ENCODE assay signal across 25 cellular contexts in genomic region chr9:123370108-123370507, GRCh38. TPM values are rescaled to one million over a fixed set of nuclear protein-coding genes. Genes with fewer than 3 reads are reported as not detected.
DNase-seq lines count a peak whose midpoint lies in the region; FAIRE-seq and TF ChIP-seq lines count a peak whose summit lies in the region.
"Had no signal": no experiment of that assay in that cellular context is flagged by ENCODE, and none has a peak within 500 bp of the region (broad histone marks: within the 10 kb centered on the region; RNA-seq: fewer than 3 reads in every experiment).

No MANE protein-coding gene starts in this region.

- H3K36me3 Mint-ChIP-seq in neural crest cell (ENCODE audit: low read depth), result peaks cover 2% of the 10 kb centered on the region
- H3K36me3 Mint-ChIP-seq: CD8-positive, alpha-beta memory T cell had no signal

- intact Hi-C loops in dorsolateral prefrontal cortex (cut with DNase I), result no loop called here
- intact Hi-C loops in transverse colon (cut with DNase I; ENCODE audit: low total_unique reads), result no loop called here

- H3K4me1 Mint-ChIP-seq in neural crest cell, result peaks cover 26% of the 10 kb centered on the region

- TF ChIP-seq CTCF in dorsolateral prefrontal cortex (IDR thresholded peaks at IDR 0.05 in 54 of 56, conservative IDR thresholded peaks at IDR 0.05 in 2 of 56; ENCODE audit: low read depth in 1 of 56, partially characterized antibody in 56 of 56) (no peak), neural crest cell (conservative IDR thresholded peaks at IDR 0.05) (no peak), transverse colon (IDR thresholded peaks at IDR 0.05) (no peak)

- peak overlapping the region; percentile 70 for H3K27ac ChIP-seq in angular gyrus (ENCODE audit: low read depth, low read length)
- peak overlapping the region in 44 of 59 donors; percentile 4 to 99 (median 94) for H3K27ac ChIP-seq in dorsolateral prefrontal cortex
- H3K27ac ChIP-seq in substantia nigra (ENCODE audit: low read depth, low read length, poor library complexity, severe bottlenecking), result peak overlapping the region; percentile 93
- H3K27ac ChIP-seq in transverse colon, result no peak overlapping the region
- H3K27ac ChIP-seq: A549; BLaER1 treated with 17β-estradiol and CSF1 and Interleukin-3, amounts not matched to agents 10 nM and 100 nM had no signal

- H3K9me3 ChIP-seq in transverse colon, result no peaks in the 10 kb centered on the region
- H3K9me3 ChIP-seq: A549; BE2C; BLaER1 treated with 17β-estradiol and CSF1 and Interleukin-3, amounts not matched to agents 10 nM and 100 nM; HAP-1 had no signal

- no peaks in the 10 kb centered on the region for H3K9me3 Mint-ChIP-seq in neural crest cell
- H3K9me3 Mint-ChIP-seq: CD4-positive, alpha-beta T cell; CD8-positive, alpha-beta memory T cell; HFFc6 had no signal

- TF ChIP-seq EP300 in transverse colon (IDR thresholded peaks at IDR 0.05; ENCODE audit: low read depth), result no peak

- H3K27me3 ChIP-seq in dorsolateral prefrontal cortex (peaks cover 0 to 17% (median 0%) of the 10 kb centered on the region in 45 donors), transverse colon (peaks cover 18% of the 10 kb centered on the region)

- H3K4me1 ChIP-seq in transverse colon, result peaks cover 7 to 19% (median 12%) of the 10 kb centered on the region in 4 donors
- H3K4me1 ChIP-seq: BE2C, HAP-1 had no signal

- FAIRE-seq in frontal cortex (lab: Jason Lieb, UNC), result no peak
- FAIRE-seq: A549, GM12891, GM18507, H54 had no signal

- H3K36me3 ChIP-seq in transverse colon, result no peaks in the 10 kb centered on the region
- H3K36me3 ChIP-seq: BE2C; BLaER1 treated with 17β-estradiol and CSF1 and Interleukin-3, amounts not matched to agents 10 nM and 100 nM; HAP-1 had no signal

- H3K4me3 Mint-ChIP-seq in neural crest cell, result peak overlapping the region; percentile 17
- H3K4me3 Mint-ChIP-seq: CD4-positive, alpha-beta T cell; CD8-positive, alpha-beta memory T cell; HFFc6 had no signal

- H3K4me3 ChIP-seq in dorsolateral prefrontal cortex (no peak overlapping the region), transverse colon (no peak overlapping the region)
- H3K4me3 ChIP-seq: A549; BLaER1 treated with 17β-estradiol and CSF1 and Interleukin-3, amounts not matched to agents 10 nM and 100 nM; HAP-1 had no signal

- H3K27me3 Mint-ChIP-seq in neural crest cell (ENCODE audit: low read depth), result peaks cover 5% of the 10 kb centered on the region

- in situ Hi-C loops in transverse colon (cut with MboI; ENCODE audit: low pct_ligation_motif_present in 1 of 4, low pct_unique_long_range_greater_than_20kb in 1 of 4, low sequenced_read_pairs in 3 of 4), result no loop called here

- no peak overlapping the region for H3K27ac Mint-ChIP-seq in neural crest cell (ENCODE audit: unreplicated experiment)
- H3K27ac Mint-ChIP-seq: CD14-positive monocyte; CD4-positive, alpha-beta T cell; CD8-positive, alpha-beta memory T cell; HFFc6 had no signal

- TF ChIP-seq POLR2A in transverse colon (IDR thresholded peaks at IDR 0.05), result no peak

- WGBS in transverse colon (ENCODE audit: low coverage in 1 of 2), 2 donors, result 77% methylated on average over 12 of the region's 13 CpGs; no CpG with 5 or more reads in 1 of the 2 donors

- DNase-seq in dorsolateral prefrontal cortex (no peak), neural crest cell (ENCODE audit: low read depth, low spot score) (no peak), substantia nigra (lab: John Stamatoyannopoulos, UW) (no peak), NCI-H2227 treated with DMSO at 0.1 percent for 48 hours (lab: John Stamatoyannopoulos, UW) (no peak), frontal cortex (ENCODE audit: low spot score in 2 of 2) (no peak), transverse colon (no peak)
- DNase-seq: 8988T; ACHN; AML-193; BE2C; Calu3; CD4-positive, alpha-beta T cell; CD8-positive, alpha-beta memory T cell; DMS79 treated with DMSO at 0.1 percent for 48 hours; GF-D8; GOT3; HFFc6 had no signal

RNA-seq across cellular contexts. Expression of gene CRB2, which starts 14.1 kb away (rescaled TPM):
- 100 to 1,000 TPM in 1 of 120 experiments, 10 to 100 TPM in 119; 14.5 to 102 (median 32.1) TPM for total RNA-seq in dorsolateral prefrontal cortex
- 73.4 and 80.5 TPM in 2 replicates for total RNA-seq in neural crest cell
- total RNA-seq in frontal cortex, result 2.4 TPM
- total RNA-seq in transverse colon, result under 1 TPM in 3 of 4 donors, not detected in 1; 0.32 to 0.82 (median 0.75) TPM
- total RNA-seq: Calu3; CD4-positive, alpha-beta T cell; CD8-positive, alpha-beta memory T cell; HFFc6 had no signal

Comparison
In these comparisons a context has a peak if more than half of its experiments do, and no peak if none do; other contexts are left out.
1. H3K27ac ChIP-seq: peak in angular gyrus (single experiment), dorsolateral prefrontal cortex (44 of 59) and substantia nigra (single experiment); none in transverse colon (0 of 4).